Comparison of ENCODE assay signal across 8 cellular contexts in the genomic region with DNA sequence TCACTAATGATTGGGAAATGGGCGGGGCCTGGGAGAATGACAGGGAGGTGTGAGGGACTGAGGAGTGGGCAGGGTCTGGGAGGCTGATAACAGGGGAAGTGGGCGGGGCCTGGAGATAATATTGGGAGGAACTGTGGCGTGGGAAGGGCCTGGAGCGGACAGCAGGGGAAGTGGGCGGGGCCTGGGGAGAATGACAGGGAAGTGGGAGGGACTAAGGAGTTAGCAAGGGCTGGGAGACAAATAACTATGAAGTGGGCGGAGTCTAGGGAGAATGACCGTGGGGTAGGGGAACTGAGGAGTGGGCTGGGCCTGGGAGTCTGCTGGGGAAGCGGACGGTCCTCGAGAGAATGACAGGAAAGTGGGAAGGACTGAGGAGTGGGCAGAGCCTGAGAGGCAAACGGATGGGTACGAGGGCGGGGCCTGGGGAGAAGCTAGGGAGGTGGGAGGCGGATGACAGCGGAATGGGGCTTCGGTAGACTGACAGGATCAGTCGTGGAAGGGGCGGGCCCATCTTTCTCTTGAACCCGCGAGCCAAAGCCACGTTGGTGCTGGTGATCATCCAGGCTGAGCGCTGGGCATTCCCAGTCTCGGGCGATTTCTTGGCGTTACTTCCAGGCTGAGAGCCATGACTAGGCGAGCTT. TPM values are rescaled to one million over a fixed set of nuclear protein-coding genes. Genes with fewer than 3 reads are reported as not detected.
A peak's percentile ranks its signal among the peaks of the same experiment; 100 is the strongest.
DNase-seq lines count a peak whose midpoint lies in the region; ATAC-seq and TF ChIP-seq lines count a peak whose summit lies in the region.

No MANE protein-coding gene starts in this region.

- TF ChIP-seq CTCF in neural progenitor cell (IDR thresholded peaks at IDR 0.05) = no peak

- H3K27ac ChIP-seq in neural progenitor cell = no peak overlapping the region
- H3K27ac ChIP-seq in substantia nigra (ENCODE audit: low read depth, low read length, poor library complexity, severe bottlenecking) = peak overlapping the region; percentile 97

- CTCF ChIA-PET in activated naive CD4-positive, alpha-beta T cell treated with anti-CD3 and anti-CD28 coated beads for 36 hours (lab: Charles Lee) = interaction anchor here (0.6 to 2.7 kb wide), 21 partner anchors 9 to 374 kb away, joined by 3 to 17 read pairs (median 4); a partner anchor contains a TSS

- H3K4me1 ChIP-seq in neural progenitor cell = no peaks in the 10 kb centered on the region

- no peaks in the 10 kb centered on the region for H3F3A ChIP-seq in neural progenitor cell (ENCODE audit: low read depth)

- ATAC-seq in HG03571 (IDR thresholded peaks at IDR 0.05; ENCODE audit: unreplicated experiment) = peak; percentile 19

- no peak overlapping the region for H3K27ac Mint-ChIP-seq in activated naive CD4-positive, alpha-beta T cell treated with anti-CD3 and anti-CD28 coated beads for 36 hours
- peak overlapping the region; percentile 44 for H3K27ac Mint-ChIP-seq in neural progenitor cell

- H4K20me1 ChIP-seq in neural progenitor cell (ENCODE audit: low read depth) = no peaks in the 10 kb centered on the region

- TF ChIP-seq POLR2A in GM18526 (IDR thresholded peaks at IDR 0.05; ENCODE audit: extremely low read depth, insufficient read length) (peak; percentile 63), Raji (IDR thresholded peaks at IDR 0.05; ENCODE audit: insufficient read depth, low read depth, low read length) (peak; percentile 69; the same call in 1 of the 2 replicates)

- DNase-seq in AG08395 (ENCODE audit: low spot score) = peak; percentile 98
- DNase-seq in activated naive CD4-positive, alpha-beta T cell treated with anti-CD3 and anti-CD28 coated beads for 36 hours = peak; percentile 89
- peak; percentile 98 for DNase-seq in foreskin melanocyte
- peak; percentile 96 for DNase-seq in neural progenitor cell (ENCODE audit: low spot score)
- DNase-seq in substantia nigra (lab: John Stamatoyannopoulos, UW) = peak; percentile 66 to 99 (median 89)

- no peaks in the 10 kb centered on the region for H3K27me3 ChIP-seq in neural progenitor cell

- H3K4me3 Mint-ChIP-seq in activated naive CD4-positive, alpha-beta T cell treated with anti-CD3 and anti-CD28 coated beads for 36 hours = peak overlapping the region; percentile 89
- H3K4me3 Mint-ChIP-seq in neural progenitor cell = peak overlapping the region; percentile 87

- H2AFZ ChIP-seq in neural progenitor cell (replicated peaks) = peak overlapping the region; percentile 63

- peaks cover 27% of the 10 kb centered on the region for H3K4me1 Mint-ChIP-seq in activated naive CD4-positive, alpha-beta T cell treated with anti-CD3 and anti-CD28 coated beads for 36 hours (ENCODE audit: low read depth)
- peaks cover 27% of the 10 kb centered on the region for H3K4me1 Mint-ChIP-seq in neural progenitor cell

- no peaks in the 10 kb centered on the region for H3K36me3 Mint-ChIP-seq in activated naive CD4-positive, alpha-beta T cell treated with anti-CD3 and anti-CD28 coated beads for 36 hours (ENCODE audit: low read depth)
- H3K36me3 Mint-ChIP-seq in neural progenitor cell = no peaks in the 10 kb centered on the region

- no peaks in the 10 kb centered on the region for H3K79me2 ChIP-seq in neural progenitor cell (ENCODE audit: low read depth)

- no peaks in the 10 kb centered on the region for H3K9me3 ChIP-seq in neural progenitor cell (ENCODE audit: low read depth)

- no peak overlapping the region for H3K9ac ChIP-seq in neural progenitor cell

- no peaks in the 10 kb centered on the region for H3K27me3 Mint-ChIP-seq in activated naive CD4-positive, alpha-beta T cell treated with anti-CD3 and anti-CD28 coated beads for 36 hours (ENCODE audit: low read depth)
- peaks cover 19% of the 10 kb centered on the region for H3K27me3 Mint-ChIP-seq in neural progenitor cell (ENCODE audit: insufficient read depth, low read depth)

- H3K9me3 Mint-ChIP-seq in activated naive CD4-positive, alpha-beta T cell treated with anti-CD3 and anti-CD28 coated beads for 36 hours = no peaks in the 10 kb centered on the region
- H3K9me3 Mint-ChIP-seq in neural progenitor cell = no peaks in the 10 kb centered on the region

- peak overlapping the region; percentile 48 for H3K4me3 ChIP-seq in neural progenitor cell

- peak overlapping the region; percentile 79 for H3K4me2 ChIP-seq in neural progenitor cell

- H3K36me3 ChIP-seq in neural progenitor cell = no peaks in the 10 kb centered on the region

- intact Hi-C loops in activated naive CD4-positive, alpha-beta T cell treated with anti-CD3 and anti-CD28 coated beads for 36 hours (cut with micrococcal nuclease) = loop anchor here (1.0 to 5.0 kb wide), 7 partner anchors 15 to 347 kb away; a partner anchor contains a TSS

RNA-seq across cellular contexts. Expression of a gene that starts 14.0 kb away (rescaled TPM):
- total RNA-seq in activated naive CD4-positive, alpha-beta T cell treated with anti-CD3 and anti-CD28 coated beads for 36 hours = 1 to 10 TPM; 6.4 to 7.0 TPM
- 2.4 and 7.3 TPM in 2 replicates for total RNA-seq in neural progenitor cell (ENCODE audit: low replicate concordance)

RNA-seq across cellular contexts. Expression of a gene that starts 14.7 kb away (rescaled TPM):
- 1 to 10 TPM; 1.3 to 1.5 TPM for total RNA-seq in activated naive CD4-positive, alpha-beta T cell treated with anti-CD3 and anti-CD28 coated beads for 36 hours
- total RNA-seq in neural progenitor cell (ENCODE audit: low replicate concordance) = 0.28 and 1.7 TPM in 2 replicates

RNA-seq across cellular contexts. Expression of a gene that starts 34.6 kb away (rescaled TPM):
- total RNA-seq in activated naive CD4-positive, alpha-beta T cell treated with anti-CD3 and anti-CD28 coated beads for 36 hours = 10 to 100 TPM; 55.7 to 57.9 TPM
- 0.19 TPM in 1 of 2 replicates, not detected in the other for total RNA-seq in neural progenitor cell (ENCODE audit: low replicate concordance)

RNA-seq across cellular contexts. Expression of a gene that starts 52.1 kb away (rescaled TPM):
- total RNA-seq in activated naive CD4-positive, alpha-beta T cell treated with anti-CD3 and anti-CD28 coated beads for 36 hours = 1 to 10 TPM; 1.2 to 1.4 TPM
- 1.2 and 1.3 TPM in 2 replicates for total RNA-seq in neural progenitor cell (ENCODE audit: low replicate concordance)

RNA-seq across cellular contexts. Expression of a gene that starts 56.5 kb away (rescaled TPM):
- 10 to 100 TPM; 16.2 to 18.2 TPM for total RNA-seq in activated naive CD4-positive, alpha-beta T cell treated with anti-CD3 and anti-CD28 coated beads for 36 hours
- total RNA-seq in neural progenitor cell (ENCODE audit: low replicate concordance) = 16.0 and 57.2 TPM in 2 replicates

Comparison
In these comparisons a context has a peak if more than half of its experiments do, and no peak if none do; other contexts are left out.
1. RNA of a gene that starts 34.6 kb away (total RNA-seq): 55.7 to 57.9 TPM in activated naive CD4-positive, alpha-beta T cell treated with anti-CD3 and anti-CD28 coated beads for 36 hours; 0.19 TPM in neural progenitor cell; every median in the first group is over 10 times any median in the second.
2. Peak in every context shown above with its lines, with median percentiles within 50 percentile points of each other: DNase-seq.